In the genomic region with DNA sequence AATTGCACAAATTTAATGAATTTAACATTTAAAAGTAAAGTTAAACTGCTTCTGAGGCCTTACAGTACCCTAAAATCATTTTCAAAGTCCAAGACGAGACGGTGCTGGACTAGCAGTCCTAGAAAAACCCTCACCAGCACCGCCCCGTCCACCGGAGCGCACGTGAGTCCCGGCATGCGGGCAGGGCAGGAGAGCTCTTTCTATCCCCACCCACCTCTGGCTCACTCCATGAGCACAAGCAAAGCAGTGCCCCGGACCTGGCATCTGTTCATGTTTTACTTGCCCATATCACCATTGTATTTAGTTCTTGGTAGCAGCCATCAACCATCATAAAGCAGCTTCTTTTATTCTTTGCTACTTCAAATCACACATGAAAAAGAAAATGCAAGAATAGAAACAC, we compare ENCODE assay signal across 21 cellular contexts. TPM values are rescaled to one million over a fixed set of nuclear protein-coding genes. Genes with fewer than 3 reads are reported as not detected.
DNase-seq lines count a peak whose midpoint lies in the region; ATAC-seq and TF ChIP-seq lines count a peak whose summit lies in the region.
"Had no signal": no experiment of that assay in that cellular context is flagged by ENCODE, and none has a peak within 500 bp of the region (broad histone marks: within the 10 kb centered on the region; RNA-seq: fewer than 3 reads in every experiment).

No MANE protein-coding gene starts in this region.

- POLR2A ChIA-PET in activated CD4-positive, alpha-beta T cell treated with anti-CD3 and anti-CD28 coated beads, Interleukin-2, amount 10 ng/mL, durations not matched to agents 7 days and 5 days (lab: Charles Lee): no interaction called here

- peaks cover 100% of the 10 kb centered on the region for H3K79me2 ChIP-seq in smooth muscle cell (ENCODE audit: low read depth)

- CTCF ChIA-PET in activated CD4-positive, alpha-beta T cell treated with anti-CD3 and anti-CD28 coated beads, Interleukin-2, amount 10 ng/mL, durations not matched to agents 7 days and 5 days (lab: Charles Lee): no interaction called here

- peaks cover 91% of the 10 kb centered on the region for H3K4me1 Mint-ChIP-seq in activated CD4-positive, alpha-beta T cell treated with anti-CD3 and anti-CD28 coated beads, Interleukin-2, amount 10 ng/mL, durations not matched to agents 7 days and 5 days
- H3K4me1 Mint-ChIP-seq in activated CD4-positive, alpha-beta T cell treated with anti-CD3 and anti-CD28 coated beads, Interleukin-2, amount 10 ng/mL, durations not matched to agents 24 days and 14 days: peaks cover 76% of the 10 kb centered on the region
- H3K4me1 Mint-ChIP-seq in central memory CD8-positive, alpha-beta T cell: peaks cover 90% of the 10 kb centered on the region

- no peak overlapping the region for H3K4me3 ChIP-seq in smooth muscle cell

- 91% methylated on average over 10 of the region's 10 CpGs for WGBS in smooth muscle cell (ENCODE audit: low lambda C conversion rate)

- peaks cover 100% of the 10 kb centered on the region for H4K20me1 ChIP-seq in smooth muscle cell (ENCODE audit: low read depth)

- no peaks in the 10 kb centered on the region for H3K36me3 ChIP-seq in smooth muscle cell (ENCODE audit: low read depth)
- H3K36me3 ChIP-seq: BE2C, WERI-Rb-1 had no signal

- no peak overlapping the region for H3K4me2 ChIP-seq in smooth muscle cell

- no peak for DNase-seq in activated CD4-positive, alpha-beta T cell treated with anti-CD3 and anti-CD28 coated beads, Interleukin-2, amount 10 ng/mL, durations not matched to agents 7 days and 5 days
- DNase-seq in activated CD4-positive, alpha-beta T cell treated with anti-CD3 and anti-CD28 coated beads, Interleukin-2, amount 10 ng/mL, durations not matched to agents 24 days and 14 days: no peak
- DNase-seq in central memory CD8-positive, alpha-beta T cell (ENCODE audit: low spot score in 2 of 2): no peak
- DNase-seq in left colon: peak; percentile 58 to 63
- DNase-seq in smooth muscle cell (lab: John Stamatoyannopoulos, UW; ENCODE audit: unreplicated experiment): no peak
- DNase-seq in SKM-1 (lab: John Stamatoyannopoulos, UW; ENCODE audit: unreplicated experiment): no peak
- DNase-seq in posterior cingulate gyrus: no peak
- DNase-seq: activated effector memory CD4-positive, alpha-beta T cell treated with anti-CD3 and anti-CD28 coated beads, Interleukin-2, amount 50 U/mL, for 16 hours; BE2C; effector memory CD4-positive, alpha-beta T cell; HCEC 1CT; hypothalamus; Kasumi-1; kidney; NCI-H1105; NCI-H510A treated with DMSO at 0.1 percent for 48 hours; SIG-M5; WERI-Rb-1 had no signal

- intact Hi-C loops in activated CD4-positive, alpha-beta T cell treated with anti-CD3 and anti-CD28 coated beads, Interleukin-2, amount 10 ng/mL, durations not matched to agents 24 days and 14 days (cut with micrococcal nuclease): no loop called here
- intact Hi-C loops in left colon (cut with DNase I, micrococcal nuclease) (no loop called here), posterior cingulate gyrus (cut with DNase I) (no loop called here)

- H3K36me3 Mint-ChIP-seq in activated CD4-positive, alpha-beta T cell treated with anti-CD3 and anti-CD28 coated beads, Interleukin-2, amount 10 ng/mL, durations not matched to agents 7 days and 5 days (ENCODE audit: low read depth): no peaks in the 10 kb centered on the region
- peaks cover 2% of the 10 kb centered on the region for H3K36me3 Mint-ChIP-seq in activated CD4-positive, alpha-beta T cell treated with anti-CD3 and anti-CD28 coated beads, Interleukin-2, amount 10 ng/mL, durations not matched to agents 24 days and 14 days (ENCODE audit: low read depth)
- H3K36me3 Mint-ChIP-seq in central memory CD8-positive, alpha-beta T cell (ENCODE audit: insufficient read depth): peaks cover 14% of the 10 kb centered on the region

- no peaks in the 10 kb centered on the region for H3K27me3 ChIP-seq in smooth muscle cell (ENCODE audit: low read depth)
- H3K27me3 ChIP-seq: BE2C had no signal

- peaks cover 6% of the 10 kb centered on the region for H3F3A ChIP-seq in smooth muscle cell (ENCODE audit: low read depth)

- no peaks in the 10 kb centered on the region for H3K9me3 ChIP-seq in smooth muscle cell (replicated peaks; ENCODE audit: low read depth)
- H3K9me3 ChIP-seq: BE2C had no signal

- peak overlapping the region; percentile 31 for H3K27ac Mint-ChIP-seq in activated CD4-positive, alpha-beta T cell treated with anti-CD3 and anti-CD28 coated beads, Interleukin-2, amount 10 ng/mL, durations not matched to agents 7 days and 5 days
- H3K27ac Mint-ChIP-seq in activated CD4-positive, alpha-beta T cell treated with anti-CD3 and anti-CD28 coated beads, Interleukin-2, amount 10 ng/mL, durations not matched to agents 24 days and 14 days: no peak overlapping the region
- H3K27ac Mint-ChIP-seq in central memory CD8-positive, alpha-beta T cell (ENCODE audit: low read depth): no peak overlapping the region

- H3K4me3 Mint-ChIP-seq in activated CD4-positive, alpha-beta T cell treated with anti-CD3 and anti-CD28 coated beads, Interleukin-2, amount 10 ng/mL, durations not matched to agents 7 days and 5 days: no peak overlapping the region
- no peak overlapping the region for H3K4me3 Mint-ChIP-seq in activated CD4-positive, alpha-beta T cell treated with anti-CD3 and anti-CD28 coated beads, Interleukin-2, amount 10 ng/mL, durations not matched to agents 24 days and 14 days
- H3K4me3 Mint-ChIP-seq in central memory CD8-positive, alpha-beta T cell: peak overlapping the region; percentile 72
- H3K4me3 Mint-ChIP-seq: T-helper 1 cell treated with Interleukin-12 subunit alpha and Interleukin-12 subunit beta and Interleukin-4 antibody, amounts not matched to agents 30 μg/mL and 1 μg/mL, for 36 hours had no signal

- peak overlapping the region; percentile 68 for H3K27ac ChIP-seq in smooth muscle cell (ENCODE audit: low read depth)
- H3K27ac ChIP-seq: 22Rv1, WERI-Rb-1 had no signal

- TF ChIP-seq CTCF in smooth muscle cell (IDR thresholded peaks at IDR 0.05; ENCODE audit: borderline replicate concordance, insufficient read depth, poor library complexity, severe bottlenecking): no peak

- H3K4me1 ChIP-seq in smooth muscle cell (ENCODE audit: low read depth): peaks cover 23% of the 10 kb centered on the region

- no peak overlapping the region for H3K9ac ChIP-seq in smooth muscle cell (ENCODE audit: low read depth)

- no peak for ATAC-seq in central memory CD8-positive, alpha-beta T cell (replicated peaks; ENCODE audit: extremely low read depth, poor library complexity, severe bottlenecking)
- ATAC-seq in left colon: peak; percentile 78
- no peak for ATAC-seq in HG03045 (IDR thresholded peaks at IDR 0.05; ENCODE audit: unreplicated experiment)

- H2AFZ ChIP-seq in smooth muscle cell (ENCODE audit: low read depth): no peak overlapping the region

- H3K9me3 Mint-ChIP-seq in activated CD4-positive, alpha-beta T cell treated with anti-CD3 and anti-CD28 coated beads, Interleukin-2, amount 10 ng/mL, durations not matched to agents 7 days and 5 days: no peaks in the 10 kb centered on the region
- no peaks in the 10 kb centered on the region for H3K9me3 Mint-ChIP-seq in activated CD4-positive, alpha-beta T cell treated with anti-CD3 and anti-CD28 coated beads, Interleukin-2, amount 10 ng/mL, durations not matched to agents 24 days and 14 days
- no peaks in the 10 kb centered on the region for H3K9me3 Mint-ChIP-seq in central memory CD8-positive, alpha-beta T cell
- H3K9me3 Mint-ChIP-seq: T-helper 1 cell treated with Interleukin-12 subunit alpha and Interleukin-12 subunit beta and Interleukin-4 antibody, amounts not matched to agents 30 μg/mL and 1 μg/mL, for 36 hours had no signal

- no peaks in the 10 kb centered on the region for H3K27me3 Mint-ChIP-seq in activated CD4-positive, alpha-beta T cell treated with anti-CD3 and anti-CD28 coated beads, Interleukin-2, amount 10 ng/mL, durations not matched to agents 7 days and 5 days
- no peaks in the 10 kb centered on the region for H3K27me3 Mint-ChIP-seq in activated CD4-positive, alpha-beta T cell treated with anti-CD3 and anti-CD28 coated beads, Interleukin-2, amount 10 ng/mL, durations not matched to agents 24 days and 14 days
- H3K27me3 Mint-ChIP-seq in central memory CD8-positive, alpha-beta T cell: no peaks in the 10 kb centered on the region

RNA-seq across cellular contexts. Expression of a gene that starts 41.7 kb away (rescaled TPM):
- total RNA-seq in activated CD4-positive, alpha-beta T cell treated with anti-CD3 and anti-CD28 coated beads, Interleukin-2, amount 10 ng/mL, durations not matched to agents 7 days and 5 days: 100 to 1,000 TPM; 158 to 178 TPM
- total RNA-seq in activated CD4-positive, alpha-beta T cell treated with anti-CD3 and anti-CD28 coated beads, Interleukin-2, amount 10 ng/mL, durations not matched to agents 24 days and 14 days: 152 TPM in 2 replicates
- 100 to 1,000 TPM in 1 of 2 donors, 10 to 100 TPM in 1; 82.5 to 135 TPM for total RNA-seq in left colon
- total RNA-seq in smooth muscle cell: 31.5 and 43.2 TPM in 2 replicates
- 105 and 118 TPM in 2 replicates for polyA plus RNA-seq in smooth muscle cell

RNA-seq across cellular contexts. Expression of a gene that starts 59.5 kb away (rescaled TPM):
- total RNA-seq in activated CD4-positive, alpha-beta T cell treated with anti-CD3 and anti-CD28 coated beads, Interleukin-2, amount 10 ng/mL, durations not matched to agents 7 days and 5 days: 100 to 1,000 TPM in 1 of 2 experiments, 10 to 100 TPM in 1; 88.3 to 101 TPM
- total RNA-seq in activated CD4-positive, alpha-beta T cell treated with anti-CD3 and anti-CD28 coated beads, Interleukin-2, amount 10 ng/mL, durations not matched to agents 24 days and 14 days: 109 and 110 TPM in 2 replicates
- total RNA-seq in left colon (100 to 1,000 TPM; 106 to 146 TPM), smooth muscle cell (49.3 and 94.6 TPM in 2 replicates)
- polyA plus RNA-seq in smooth muscle cell: 61.4 and 75.4 TPM in 2 replicates

Comparison
In these comparisons a context has a peak if more than half of its experiments do, and no peak if none do; other contexts are left out.
1. DNase-seq: peak in left colon (2 of 2); none in activated CD4-positive, alpha-beta T cell treated with anti-CD3 and anti-CD28 coated beads, Interleukin-2, amount 10 ng/mL, durations not matched to agents 7 days and 5 days (single experiment), activated CD4-positive, alpha-beta T cell treated with anti-CD3 and anti-CD28 coated beads, Interleukin-2, amount 10 ng/mL, durations not matched to agents 24 days and 14 days (single experiment), central memory CD8-positive, alpha-beta T cell (0 of 2), smooth muscle cell (single experiment), SKM-1 (single experiment) and posterior cingulate gyrus (0 of 10).